Comparison of ENCODE assay signal across 13 cellular contexts in genomic region chr1:145281728-145282663, GRCh38. TPM values are rescaled to one million over a fixed set of nuclear protein-coding genes. Genes with fewer than 3 reads are reported as not detected.
A peak's percentile ranks its signal among the peaks of the same experiment; 100 is the strongest.
DNase-seq lines count a peak whose midpoint lies in the region; ATAC-seq, FAIRE-seq and TF ChIP-seq lines count a peak whose summit lies in the region.
"Not testable (repeated sequence)": the region's sequence is repeated elsewhere in the genome, so short reads cannot be mapped to it uniquely, and the experiment has no call there.
"Had no signal": no experiment of that assay in that cellular context is flagged by ENCODE, and none has a peak within 500 bp of the region (broad histone marks: within the 10 kb centered on the region; RNA-seq: fewer than 3 reads in every experiment).

No MANE protein-coding gene starts in this region.

- peak; percentile 21 for ATAC-seq in GM18873 (IDR thresholded peaks at IDR 0.05; ENCODE audit: low FRiP score, unreplicated experiment)
- peak; percentile 9 for ATAC-seq in HG02938 (IDR thresholded peaks at IDR 0.05; ENCODE audit: unreplicated experiment)
- peak; percentile 48 for ATAC-seq in activated CD8-positive, alpha-beta memory T cell treated with anti-CD3 and anti-CD28 coated beads, Interleukin-2, amount 10 ng/mL, durations not matched to agents 7 days and 5 days
- ATAC-seq in upper lobe of right lung = peak; percentile 46

- not testable (repeated sequence) for H3K36me3 Mint-ChIP-seq in activated CD8-positive, alpha-beta memory T cell treated with anti-CD3 and anti-CD28 coated beads, Interleukin-2, amount 10 ng/mL, durations not matched to agents 7 days and 5 days

- intact Hi-C loops in posterior cingulate gyrus (cut with DNase I); upper lobe of right lung (cut with DNase I): not testable (repeated sequence)

- not testable (repeated sequence) for H3K27me3 Mint-ChIP-seq in activated CD8-positive, alpha-beta memory T cell treated with anti-CD3 and anti-CD28 coated beads, Interleukin-2, amount 10 ng/mL, durations not matched to agents 7 days and 5 days

- H3K79me2 ChIP-seq in OCI-LY1 (ENCODE audit: insufficient read depth, low read length); keratinocyte (ENCODE audit: control insufficient read depth, insufficient read depth, low read length): not testable (repeated sequence)

- peak; percentile 71 for DNase-seq in activated CD8-positive, alpha-beta memory T cell treated with anti-CD3 and anti-CD28 coated beads, Interleukin-2, amount 10 ng/mL, durations not matched to agents 7 days and 5 days
- DNase-seq in choroid plexus epithelial cell (ENCODE audit: low read depth); keratinocyte (ENCODE audit: low read depth, low spot score): not testable (repeated sequence)
- DNase-seq in posterior cingulate gyrus (peak in 7 of 10 donors; percentile 9 to 73 (median 12)), upper lobe of right lung (peak; percentile 36)

- not testable (repeated sequence) for H3K36me3 ChIP-seq in OCI-LY1 (ENCODE audit: insufficient read depth, low read length); keratinocyte (ENCODE audit: control insufficient read depth in 2 of 2, extremely low read depth in 1 of 2, insufficient read depth in 2 of 2, low read length in 2 of 2); upper lobe of right lung

- not testable (repeated sequence) for FAIRE-seq in keratinocyte (lab: Jason Lieb, UNC)

- H3K27ac ChIP-seq in OCI-LY1 (ENCODE audit: low read depth, low read length, poor library complexity, severe bottlenecking) = peak overlapping the region; percentile 81
- not testable (repeated sequence) for H3K27ac ChIP-seq in keratinocyte (ENCODE audit: control insufficient read depth, insufficient read depth, low read length)
- peak overlapping the region; percentile 86 for H3K27ac ChIP-seq in upper lobe of right lung

- H3K4me3 Mint-ChIP-seq in activated CD8-positive, alpha-beta memory T cell treated with anti-CD3 and anti-CD28 coated beads, Interleukin-2, amount 10 ng/mL, durations not matched to agents 7 days and 5 days = peak overlapping the region; percentile 77

- not testable (repeated sequence) for H3K9me1 ChIP-seq in keratinocyte (ENCODE audit: control insufficient read depth, extremely low read depth, insufficient read depth, low read length)

- H4K20me1 ChIP-seq in OCI-LY1 (ENCODE audit: insufficient read depth, low read length); keratinocyte (ENCODE audit: control insufficient read depth, extremely low read depth, insufficient read depth, low read length): not testable (repeated sequence)

- H3K9me3 Mint-ChIP-seq in activated CD8-positive, alpha-beta memory T cell treated with anti-CD3 and anti-CD28 coated beads, Interleukin-2, amount 10 ng/mL, durations not matched to agents 7 days and 5 days (ENCODE audit: low read depth) = not testable (repeated sequence)

- peak overlapping the region; percentile 53; the same call in 1 of the 2 replicates for H3K9ac ChIP-seq in OCI-LY1 (ENCODE audit: low read length)
- H3K9ac ChIP-seq in keratinocyte (ENCODE audit: control insufficient read depth, extremely low read depth, insufficient read depth, low read length) = not testable (repeated sequence)

- peak overlapping the region; percentile 65 for H3K4me2 ChIP-seq in OCI-LY1 (ENCODE audit: low read length)
- H3K4me2 ChIP-seq in keratinocyte (ENCODE audit: control insufficient read depth, extremely low read depth, insufficient read depth, low read depth, low read length) = peak overlapping the region; percentile 6

- not testable (repeated sequence) for TF ChIP-seq CTCF in OCI-LY1 (IDR thresholded peaks at IDR 0.05; ENCODE audit: low read length); choroid plexus epithelial cell (conservative IDR thresholded peaks at IDR 0.05; ENCODE audit: low read depth, low read length); keratinocyte (optimal IDR thresholded peaks at IDR 0.05 in 1 of 3, IDR thresholded peaks at IDR 0.05 in 1 of 3, conservative IDR thresholded peaks at IDR 0.05 in 1 of 3; ENCODE audit: extremely low read depth in 1 of 3, insufficient read depth in 2 of 3, low read length in 3 of 3); upper lobe of right lung (IDR thresholded peaks at IDR 0.05)

- H3K9me2 ChIP-seq in OCI-LY1 (ENCODE audit: low read depth, low read length) = not testable (repeated sequence)

- H3K4me1 ChIP-seq in OCI-LY1 (ENCODE audit: insufficient read depth, low read length, severe bottlenecking); keratinocyte (ENCODE audit: control insufficient read depth, extremely low read depth, insufficient read depth, low read length); upper lobe of right lung: not testable (repeated sequence)

- H3F3A ChIP-seq in OCI-LY1 (ENCODE audit: insufficient read depth, low read length) = not testable (repeated sequence)

- H3K27ac Mint-ChIP-seq in activated CD8-positive, alpha-beta memory T cell treated with anti-CD3 and anti-CD28 coated beads, Interleukin-2, amount 10 ng/mL, durations not matched to agents 7 days and 5 days = peak overlapping the region; percentile 91

- CTCF ChIA-PET in activated CD8-positive, alpha-beta memory T cell treated with anti-CD3 and anti-CD28 coated beads, Interleukin-2, amount 10 ng/mL, durations not matched to agents 7 days and 5 days (lab: Charles Lee) = not testable (repeated sequence)

- dilution Hi-C loops in keratinocyte (cut with MboI; ENCODE audit: extremely low pct_ligation_motif_present, low sequenced_read_pairs) = not testable (repeated sequence)

- not testable (repeated sequence) for H2AFZ ChIP-seq in OCI-LY1 (ENCODE audit: low read length); keratinocyte (ENCODE audit: control insufficient read depth, low read length)

- not testable (repeated sequence) for H3K27me3 ChIP-seq in OCI-LY1 (ENCODE audit: insufficient read depth, low read length); keratinocyte (ENCODE audit: control insufficient read depth, extremely low read depth, insufficient read depth, low read length); upper lobe of right lung

- peak overlapping the region; percentile 53 for H3K4me3 ChIP-seq in OCI-LY1 (ENCODE audit: low read depth, low read length, poor library complexity, severe bottlenecking)
- H3K4me3 ChIP-seq in choroid plexus epithelial cell (ENCODE audit: low read depth, low read length) = peak overlapping the region; percentile 49
- H3K4me3 ChIP-seq in keratinocyte (ENCODE audit: control insufficient read depth in 2 of 3, extremely low read depth in 1 of 3, insufficient read depth in 2 of 3, low read depth in 1 of 3, low read length in 3 of 3) = not testable (repeated sequence)
- H3K4me3 ChIP-seq in upper lobe of right lung = peak overlapping the region; percentile 56

- not testable (repeated sequence) for H3K4me1 Mint-ChIP-seq in activated CD8-positive, alpha-beta memory T cell treated with anti-CD3 and anti-CD28 coated beads, Interleukin-2, amount 10 ng/mL, durations not matched to agents 7 days and 5 days

- not testable (repeated sequence) for H3K9me3 ChIP-seq in OCI-LY1 (ENCODE audit: low read length); keratinocyte (ENCODE audit: control insufficient read depth, low read depth, low read length); upper lobe of right lung

RNA-seq across cellular contexts. Expression of gene PPIAL4D, which starts 40.0 kb away (rescaled TPM):
- not detected for total RNA-seq in activated CD8-positive, alpha-beta memory T cell treated with anti-CD3 and anti-CD28 coated beads, Interleukin-2, amount 10 ng/mL, durations not matched to agents 7 days and 5 days
- not detected in 3 replicates for polyA plus RNA-seq in keratinocyte
- polyA plus RNA-seq in keratinocyte (2011; ENCODE audit: low read depth) = not detected
- not detected in 2 replicates for polyA plus RNA-seq in keratinocyte (2011; cell fraction: cytosol; rRNA removed)
- not detected in 2 replicates for polyA plus RNA-seq in keratinocyte (2011; cell fraction: nucleus; rRNA removed)
- polyA plus RNA-seq in keratinocyte (2012; ENCODE audit: low replicate concordance) = not detected in 2 replicates
- polyA minus RNA-seq in keratinocyte = not detected in 3 replicates
- not detected for polyA minus RNA-seq in keratinocyte (2011; cell fraction: cytosol; rRNA and poly(A)+ RNA removed)
- not detected in 2 replicates for polyA minus RNA-seq in keratinocyte (2011; cell fraction: nucleus; rRNA and poly(A)+ RNA removed)
- not detected for total RNA-seq in upper lobe of right lung
- total RNA-seq: G401, glomerular endothelial cell, HT1080, renal cortical epithelial cell, SJCRH30 had no signal
